ENCODE assay signal across 18 cellular contexts in genomic region chr3:17302774-17303173, GRCh38.
DNase-seq lines count a peak whose midpoint lies in the region; ATAC-seq and TF ChIP-seq lines count a peak whose summit lies in the region.
"Had no signal": no experiment of that assay in that cellular context is flagged by ENCODE, and none has a peak within 500 bp of the region (broad histone marks: within the 10 kb centered on the region; RNA-seq: fewer than 3 reads in every experiment).

No MANE protein-coding gene starts in this region.

- H3K27ac ChIP-seq in fibroblast of lung (ENCODE audit: insufficient read depth, low read length), result no peak overlapping the region
- H3K27ac ChIP-seq: BLaER1 treated with 17β-estradiol and CSF1 and Interleukin-3, amounts not matched to agents 10 nM and 100 nM had no signal

- H3K4me2 ChIP-seq in fibroblast of lung (ENCODE audit: extremely low read depth, insufficient read depth, low read length), result no peak overlapping the region
- H3K4me2 ChIP-seq: BLaER1 treated with 17β-estradiol and CSF1 and Interleukin-3, amounts not matched to agents 10 nM and 100 nM had no signal

- no peak overlapping the region for H3K9ac ChIP-seq in fibroblast of lung (ENCODE audit: insufficient read depth, low read length)
- H3K9ac ChIP-seq: BLaER1 treated with 17β-estradiol and CSF1 and Interleukin-3, amounts not matched to agents 10 nM and 100 nM had no signal

- in situ Hi-C loops in G401 (cut with HindIII; ENCODE audit: low sequenced_read_pairs), result no loop called here

- no peaks in the 10 kb centered on the region for H3K4me1 ChIP-seq in fibroblast of lung (ENCODE audit: control insufficient read depth, extremely low read depth, insufficient read depth, low read length)

- no peak for ATAC-seq in HG03097 (IDR thresholded peaks at IDR 0.05; ENCODE audit: low FRiP score, unreplicated experiment)
- ATAC-seq: activated CD8-positive, alpha-beta T cell treated with anti-CD3 and anti-CD28 coated beads for 36 hours; activated T-cell treated with anti-CD3 and anti-CD28 coated beads, Interleukin-2, amount 50 U/mL, for 72 hours; stimulated activated effector memory CD8-positive, alpha-beta T cell treated with anti-CD3 and anti-CD28 coated beads, Interleukin-12 subunit alpha, Interleukin-12 subunit beta, amount 100 ng/mL, for 72 hours; T-helper 17 cell had no signal

- no peaks in the 10 kb centered on the region for H3K27me3 ChIP-seq in fibroblast of lung (ENCODE audit: control insufficient read depth, insufficient read depth, low read length)
- H3K27me3 ChIP-seq: BLaER1 treated with 17β-estradiol and CSF1 and Interleukin-3, amounts not matched to agents 10 nM and 100 nM had no signal

- DNase-seq in G401 (ENCODE audit: low spot score) (peak; percentile 43), RPMI7951 (ENCODE audit: low read depth) (peak; percentile 46), fibroblast of lung (ENCODE audit: low read depth in 2 of 2) (peak; percentile 68 to 69), myocyte (ENCODE audit: low read depth) (peak; percentile 68), foreskin melanocyte (no peak), GM10248 (ENCODE audit: extremely low spot score) (no peak), NCI-H1694 (lab: John Stamatoyannopoulos, UW) (no peak)
- DNase-seq: activated CD8-positive, alpha-beta T cell treated with anti-CD3 and anti-CD28 coated beads for 36 hours; activated naive CD8-positive, alpha-beta T cell treated with anti-CD3 and anti-CD28 coated beads, Interleukin-2, amount 10 ng/mL, durations not matched to agents 7 days and 5 days; activated T-cell treated with anti-CD3 and anti-CD28 coated beads, Interleukin-2, amount 50 U/mL, for 72 hours; naive B cell; posterior cingulate gyrus; SHP77 treated with DMSO at 0.1 percent for 48 hours; stimulated activated CD4-positive, alpha-beta T cell treated with anti-CD3 and anti-CD28 coated beads, Interleukin-12 subunit alpha, Interleukin-12 subunit beta, amount 100 ng/mL, for 4 hours; T-helper 17 cell had no signal

- no peaks in the 10 kb centered on the region for H3K79me2 ChIP-seq in fibroblast of lung (ENCODE audit: control insufficient read depth, insufficient read depth, low read length)

- POLR2A ChIA-PET in GM10248 (lab: Yijun Ruan, JAX), result no interaction called here

- CTCF ChIA-PET in GM10248 (lab: Yijun Ruan, JAX), result interaction anchor here (0.7 to 1.2 kb wide), 2 partner anchors 9 to 24 kb away, joined by 3 to 4 read pairs; no protein-coding TSS in a partner anchor

- no peaks in the 10 kb centered on the region for H4K20me1 ChIP-seq in fibroblast of lung (ENCODE audit: control insufficient read depth, extremely low read depth, insufficient read depth, low read length)
- H4K20me1 ChIP-seq: BLaER1 treated with 17β-estradiol and CSF1 and Interleukin-3, amounts not matched to agents 10 nM and 100 nM had no signal

- no peak overlapping the region for H3K4me3 ChIP-seq in fibroblast of lung (replicated peaks in 1 of 4; ENCODE audit: control extremely low read depth in 1 of 4, insufficient read depth in 1 of 4, low read depth in 3 of 4, low read length in 4 of 4)
- H3K4me3 ChIP-seq: BLaER1 treated with 17β-estradiol and CSF1 and Interleukin-3, amounts not matched to agents 10 nM and 100 nM had no signal

- no peaks in the 10 kb centered on the region for H3K36me3 ChIP-seq in fibroblast of lung (ENCODE audit: control insufficient read depth, insufficient read depth, low read length)

- TF ChIP-seq CTCF in fibroblast of lung (conservative IDR thresholded peaks at IDR 0.05 in 1 of 2, IDR thresholded peaks at IDR 0.05 in 1 of 2; ENCODE audit: low read depth in 1 of 2, low read length in 2 of 2) (no peak), GM10248 (IDR thresholded peaks at IDR 0.05; ENCODE audit: control extremely low read depth, extremely low read depth, low read depth, missing control alignments) (no peak)

- no peak overlapping the region for H2AFZ ChIP-seq in fibroblast of lung (ENCODE audit: low read length)

- no peaks in the 10 kb centered on the region for H3K9me3 ChIP-seq in fibroblast of lung (ENCODE audit: control insufficient read depth, insufficient read depth, low read depth, low read length)
- H3K9me3 ChIP-seq: BLaER1 treated with 17β-estradiol and CSF1 and Interleukin-3, amounts not matched to agents 10 nM and 100 nM had no signal

Comparison
In these comparisons a context has a peak if more than half of its experiments do, and no peak if none do; other contexts are left out.
1. DNase-seq: peak in G401 (single experiment), RPMI7951 (single experiment), fibroblast of lung (2 of 2) and myocyte (single experiment); none in foreskin melanocyte (single experiment), GM10248 (single experiment) and NCI-H1694 (single experiment).